33 cellular contexts compared by ENCODE assay signal in genomic region chr22:44782286-44782830, GRCh38. TPM values are rescaled to one million over a fixed set of nuclear protein-coding genes. Genes with fewer than 3 reads are reported as not detected.
DNase-seq lines count a peak whose midpoint lies in the region; ATAC-seq and TF ChIP-seq lines count a peak whose summit lies in the region.
"Had no signal": no experiment of that assay in that cellular context is flagged by ENCODE, and none has a peak within 500 bp of the region (broad histone marks: within the 10 kb centered on the region; RNA-seq: fewer than 3 reads in every experiment).

No MANE protein-coding gene starts in this region.

- DNase-seq in left cardiac atrium = no peak
- DNase-seq in heart right ventricle = no peak
- DNase-seq in NCI-H526 treated with DMSO at 0.1 percent for 48 hours (lab: John Stamatoyannopoulos, UW) = peak; percentile 69
- no peak for DNase-seq in left colon
- DNase-seq in testis = peak; percentile 22
- no peak for DNase-seq in endothelial cell (ENCODE audit: low spot score)
- DNase-seq in ureter (ENCODE audit: low spot score) = no peak
- DNase-seq in cerebellar cortex (ENCODE audit: low spot score) = no peak
- DNase-seq: activated CD4-positive, alpha-beta T cell treated with anti-CD3 and anti-CD28 coated beads, Interleukin-2, amount 50 U/mL, for 1 hour; activated CD4-positive, CD25-positive, alpha-beta regulatory T cell; activated effector memory CD4-positive, alpha-beta T cell treated with anti-CD3 and anti-CD28 coated beads, Interleukin-2, amount 50 U/mL, for 16 hours; activated naive CD8-positive, alpha-beta T cell treated with anti-CD3 and anti-CD28 coated beads for 36 hours; activated T-cell treated with anti-CD3 and anti-CD28 coated beads, Interleukin-2, amount 50 U/mL, for 24 hours; BE2C; CD8-positive, alpha-beta T cell; effector memory CD4-positive, alpha-beta T cell; KG1; mammary epithelial cell; NCI-H1105; NCI-H2029 treated with DMSO at 0.1 percent for 48 hours; OCI-M1; right cardiac atrium; stimulated activated CD4-positive, alpha-beta T cell treated with anti-CD3 and anti-CD28 coated beads, Interleukin-2, amount 100 ng/mL, for 24 hours; stomach; T-cell; thyroid gland had no signal

- no peaks in the 10 kb centered on the region for H3K27me3 Mint-ChIP-seq in endothelial cell (ENCODE audit: unreplicated experiment)
- H3K27me3 Mint-ChIP-seq: activated naive CD8-positive, alpha-beta T cell treated with anti-CD3 and anti-CD28 coated beads for 36 hours had no signal

- TF ChIP-seq CTCF in heart right ventricle (IDR thresholded peaks at IDR 0.05) (no peak), testis (IDR thresholded peaks at IDR 0.05) (no peak), endothelial cell (IDR thresholded peaks at IDR 0.05; ENCODE audit: unreplicated experiment) (no peak)

- no peaks in the 10 kb centered on the region for H3K36me3 Mint-ChIP-seq in endothelial cell (ENCODE audit: low read depth, unreplicated experiment)
- H3K36me3 Mint-ChIP-seq: activated naive CD8-positive, alpha-beta T cell treated with anti-CD3 and anti-CD28 coated beads for 36 hours; CD8-positive, alpha-beta T cell; neural progenitor cell; T-cell had no signal

- no peak for TF ChIP-seq POLR2A in testis (IDR thresholded peaks at IDR 0.05)

- no peak overlapping the region for H3K4me3 Mint-ChIP-seq in endothelial cell (ENCODE audit: unreplicated experiment)
- H3K4me3 Mint-ChIP-seq: activated naive CD8-positive, alpha-beta T cell treated with anti-CD3 and anti-CD28 coated beads for 36 hours; activated T-cell treated with anti-CD3 and anti-CD28 coated beads, Interleukin-2, amount 50 U/mL, for 24 hours; CD8-positive, alpha-beta T cell; neural progenitor cell; T-cell had no signal

- no peak overlapping the region for H3K4me3 ChIP-seq in heart right ventricle
- no peak overlapping the region for H3K4me3 ChIP-seq in testis
- H3K4me3 ChIP-seq: A549, ascending aorta, cardiac muscle cell, coronary artery, neural progenitor cell, stomach, thyroid gland, vagina had no signal

- H3K9me3 Mint-ChIP-seq in endothelial cell (ENCODE audit: unreplicated experiment) = no peaks in the 10 kb centered on the region
- H3K9me3 Mint-ChIP-seq: activated naive CD8-positive, alpha-beta T cell treated with anti-CD3 and anti-CD28 coated beads for 36 hours; activated T-cell treated with anti-CD3 and anti-CD28 coated beads, Interleukin-2, amount 50 U/mL, for 24 hours; CD8-positive, alpha-beta T cell; neural progenitor cell; T-cell had no signal

- H3K4me1 Mint-ChIP-seq in endothelial cell (ENCODE audit: unreplicated experiment) = peaks cover 5% of the 10 kb centered on the region
- H3K4me1 Mint-ChIP-seq: activated naive CD8-positive, alpha-beta T cell treated with anti-CD3 and anti-CD28 coated beads for 36 hours; T-cell had no signal

- intact Hi-C loops in left cardiac atrium (cut with DNase I) = no loop called here
- intact Hi-C loops in heart right ventricle (cut with DNase I) = no loop called here
- intact Hi-C loops in left colon (cut with DNase I, micrococcal nuclease) = no loop called here
- intact Hi-C loops in testis (cut with DNase I; ENCODE audit: low total_unique reads) = no loop called here

- ATAC-seq in left cardiac atrium = peak; percentile 15 to 68
- ATAC-seq in heart right ventricle = no peak
- ATAC-seq in left colon = peak; percentile 29
- ATAC-seq: A549; CD8-positive, alpha-beta T cell; T-cell had no signal

- H3K36me3 ChIP-seq in heart right ventricle (no peaks in the 10 kb centered on the region), testis (ENCODE audit: low read depth, missing control alignments) (no peaks in the 10 kb centered on the region)
- H3K36me3 ChIP-seq: ascending aorta, BE2C, cardiac muscle cell, neural progenitor cell, thyroid gland, vagina had no signal

- peaks cover 0 to 22% (median 0%) of the 10 kb centered on the region in 7 donors for H3K27me3 ChIP-seq in heart right ventricle
- no peaks in the 10 kb centered on the region for H3K27me3 ChIP-seq in testis
- H3K27me3 ChIP-seq: ascending aorta, BE2C, cardiac muscle cell, neural progenitor cell, thyroid gland, vagina had no signal

- 70 to 72% methylated on average over 15 of the region's 15 CpGs for WGBS in heart right ventricle, 2 donors
- WGBS in testis, 2 donors = 65 to 70% methylated on average over 15 of the region's 15 CpGs

- H3K27ac ChIP-seq in heart right ventricle (no peak overlapping the region), testis (no peak overlapping the region)
- H3K27ac ChIP-seq: A549, ascending aorta, cardiac muscle cell, coronary artery, HL-60, neural progenitor cell, thyroid gland, vagina had no signal

- H3K4me1 ChIP-seq in heart right ventricle (no peaks in the 10 kb centered on the region), testis (no peaks in the 10 kb centered on the region)
- H3K4me1 ChIP-seq: A549, ascending aorta, BE2C, neural progenitor cell, vagina had no signal

- H3K9me3 ChIP-seq in heart right ventricle (no peaks in the 10 kb centered on the region), testis (no peaks in the 10 kb centered on the region)
- H3K9me3 ChIP-seq: A549, ascending aorta, BE2C, stomach, thyroid gland, vagina had no signal

- H3K27ac Mint-ChIP-seq in endothelial cell (ENCODE audit: unreplicated experiment) = no peak overlapping the region
- H3K27ac Mint-ChIP-seq: activated naive CD8-positive, alpha-beta T cell treated with anti-CD3 and anti-CD28 coated beads for 36 hours; activated T-cell treated with anti-CD3 and anti-CD28 coated beads, Interleukin-2, amount 50 U/mL, for 24 hours; CD8-positive, alpha-beta T cell; neural progenitor cell; T-cell had no signal

RNA-seq across cellular contexts. Expression of gene ARHGAP8, which starts 30.0 kb away (rescaled TPM):
- total RNA-seq in left cardiac atrium (under 1 TPM; 0.32 to 0.89 TPM), heart right ventricle (under 1 TPM in 5 of 10 donors, not detected in 5; 0.30 to 0.53 (median 0.40) TPM), left colon (10 to 100 TPM; 35.3 to 57.3 TPM), testis (10 to 100 TPM in 1 of 2 donors, 1 to 10 TPM in 1; 9.5 to 15.0 TPM), endothelial cell (ENCODE audit: unreplicated experiment) (0.80 TPM), ureter (33.7 TPM)
- polyA plus RNA-seq in heart right ventricle (under 1 TPM; 0.17 to 0.22 TPM), testis (ENCODE audit: insufficient read depth, low read depth, low replicate concordance) (9.7 TPM)
- total RNA-seq: ascending aorta had no signal

Comparison
In these comparisons a context has a peak if more than half of its experiments do, and no peak if none do; other contexts are left out.
1. ATAC-seq: peak in left cardiac atrium (2 of 2) and left colon (single experiment); none in heart right ventricle (0 of 8).
2. DNase-seq: peak in NCI-H526 treated with DMSO at 0.1 percent for 48 hours (single experiment) and testis (single experiment); none in left cardiac atrium (single experiment), heart right ventricle (0 of 2), left colon (0 of 2), endothelial cell (single experiment), ureter (single experiment) and cerebellar cortex (single experiment).